ENCODE assay signal across 1 cellular context in genomic region chr15:44735482-44736260, GRCh38.
A peak's percentile ranks its signal among the peaks of the same experiment; 100 is the strongest.
TF ChIP-seq lines count a peak whose summit lies in the region.

No MANE protein-coding gene starts in this region.

TF ChIP-seq in K562, 482 proteins besides CTCF, POLR2A, EP300 and RAD21 (continued from another document and continues in another):
- TF ChIP-seq THAP12 (CRISPR knock-in tag; IDR thresholded peaks at IDR 0.05): no peak
- TF ChIP-seq, protein P1, sequence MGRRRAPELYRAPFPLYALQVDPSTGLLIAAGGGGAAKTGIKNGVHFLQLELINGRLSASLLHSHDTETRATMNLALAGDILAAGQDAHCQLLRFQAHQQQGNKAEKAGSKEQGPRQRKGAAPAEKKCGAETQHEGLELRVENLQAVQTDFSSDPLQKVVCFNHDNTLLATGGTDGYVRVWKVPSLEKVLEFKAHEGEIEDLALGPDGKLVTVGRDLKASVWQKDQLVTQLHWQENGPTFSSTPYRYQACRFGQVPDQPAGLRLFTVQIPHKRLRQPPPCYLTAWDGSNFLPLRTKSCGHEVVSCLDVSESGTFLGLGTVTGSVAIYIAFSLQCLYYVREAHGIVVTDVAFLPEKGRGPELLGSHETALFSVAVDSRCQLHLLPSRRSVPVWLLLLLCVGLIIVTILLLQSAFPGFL (CRISPR knock-in tag; IDR thresholded peaks at IDR 0.05): no peak
- TF ChIP-seq TBL1XR1 (IDR thresholded peaks at IDR 0.05; ENCODE audit: low read length in 2 of 2): peak in 1 of 2 experiments; percentile 44; a peak in 1 of 4 replicates
- TF ChIP-seq ELF2 (CRISPR knock-in tag; IDR thresholded peaks at IDR 0.05): no peak
- TF ChIP-seq HNRNPK (IDR thresholded peaks at IDR 0.05; ENCODE audit: low read depth, low read length, poor library complexity, severe bottlenecking): no peak
- TF ChIP-seq U2AF1 (optimal IDR thresholded peaks at IDR 0.05; ENCODE audit: low read depth, low read length): no peak
- TF ChIP-seq RREB1 (CRISPR knock-in tag; IDR thresholded peaks at IDR 0.05): no peak
- peak; percentile 54; the same call in 1 of the 2 replicates for TF ChIP-seq ATF7 (IDR thresholded peaks at IDR 0.05)
- TF ChIP-seq POLR3G (IDR thresholded peaks at IDR 0.05; ENCODE audit: extremely low read depth, insufficient read length, insufficient replicate concordance): no peak
- no peak for TF ChIP-seq ZNF224 (CRISPR knock-in tag; IDR thresholded peaks at IDR 0.05)
- TF ChIP-seq HNRNPL (IDR thresholded peaks at IDR 0.05; ENCODE audit: low read depth, low read length): no peak
- TF ChIP-seq ZNF586 (CRISPR knock-in tag; conservative IDR thresholded peaks at IDR 0.05): no peak
- TF ChIP-seq XRCC4 (IDR thresholded peaks at IDR 0.05; ENCODE audit: extremely low read depth, insufficient read depth, insufficient read length): no peak
- TF ChIP-seq RFX1 (IDR thresholded peaks at IDR 0.05): no peak
- TF ChIP-seq SRSF1 (IDR thresholded peaks at IDR 0.05; ENCODE audit: low read depth, low read length): no peak
- TF ChIP-seq, protein P2, sequence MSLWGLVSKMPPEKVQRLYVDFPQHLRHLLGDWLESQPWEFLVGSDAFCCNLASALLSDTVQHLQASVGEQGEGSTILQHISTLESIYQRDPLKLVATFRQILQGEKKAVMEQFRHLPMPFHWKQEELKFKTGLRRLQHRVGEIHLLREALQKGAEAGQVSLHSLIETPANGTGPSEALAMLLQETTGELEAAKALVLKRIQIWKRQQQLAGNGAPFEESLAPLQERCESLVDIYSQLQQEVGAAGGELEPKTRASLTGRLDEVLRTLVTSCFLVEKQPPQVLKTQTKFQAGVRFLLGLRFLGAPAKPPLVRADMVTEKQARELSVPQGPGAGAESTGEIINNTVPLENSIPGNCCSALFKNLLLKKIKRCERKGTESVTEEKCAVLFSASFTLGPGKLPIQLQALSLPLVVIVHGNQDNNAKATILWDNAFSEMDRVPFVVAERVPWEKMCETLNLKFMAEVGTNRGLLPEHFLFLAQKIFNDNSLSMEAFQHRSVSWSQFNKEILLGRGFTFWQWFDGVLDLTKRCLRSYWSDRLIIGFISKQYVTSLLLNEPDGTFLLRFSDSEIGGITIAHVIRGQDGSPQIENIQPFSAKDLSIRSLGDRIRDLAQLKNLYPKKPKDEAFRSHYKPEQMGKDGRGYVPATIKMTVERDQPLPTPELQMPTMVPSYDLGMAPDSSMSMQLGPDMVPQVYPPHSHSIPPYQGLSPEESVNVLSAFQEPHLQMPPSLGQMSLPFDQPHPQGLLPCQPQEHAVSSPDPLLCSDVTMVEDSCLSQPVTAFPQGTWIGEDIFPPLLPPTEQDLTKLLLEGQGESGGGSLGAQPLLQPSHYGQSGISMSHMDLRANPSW (CRISPR knock-in tag; IDR thresholded peaks at IDR 0.05): no peak
- TF ChIP-seq, protein P3, sequence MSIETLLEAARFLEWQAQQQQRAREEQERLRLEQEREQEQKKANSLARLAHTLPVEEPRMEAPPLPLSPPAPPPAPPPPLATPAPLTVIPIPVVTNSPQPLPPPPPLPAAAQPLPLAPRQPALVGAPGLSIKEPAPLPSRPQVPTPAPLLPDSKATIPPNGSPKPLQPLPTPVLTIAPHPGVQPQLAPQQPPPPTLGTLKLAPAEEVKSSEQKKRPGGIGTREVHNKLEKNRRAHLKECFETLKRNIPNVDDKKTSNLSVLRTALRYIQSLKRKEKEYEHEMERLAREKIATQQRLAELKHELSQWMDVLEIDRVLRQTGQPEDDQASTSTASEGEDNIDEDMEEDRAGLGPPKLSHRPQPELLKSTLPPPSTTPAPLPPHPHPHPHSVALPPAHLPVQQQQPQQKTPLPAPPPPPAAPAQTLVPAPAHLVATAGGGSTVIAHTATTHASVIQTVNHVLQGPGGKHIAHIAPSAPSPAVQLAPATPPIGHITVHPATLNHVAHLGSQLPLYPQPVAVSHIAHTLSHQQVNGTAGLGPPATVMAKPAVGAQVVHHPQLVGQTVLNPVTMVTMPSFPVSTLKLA (conservative IDR thresholded peaks at IDR 0.05): peak in 1 of 2 experiments; percentile 39; a peak in 1 of 4 replicates
- no peak for TF ChIP-seq ZKSCAN1 (IDR thresholded peaks at IDR 0.05; ENCODE audit: low read depth, low read length)
- no peak for TF ChIP-seq SMAD2 (IDR thresholded peaks at IDR 0.05; ENCODE audit: low read depth, low read length)
- no peak for TF ChIP-seq NR2C2 (CRISPR knock-in tag; IDR thresholded peaks at IDR 0.05)
- peak; percentile 65 for TF ChIP-seq NR2C2 (tag; IDR thresholded peaks at IDR 0.05)
- TF ChIP-seq BCLAF1 (IDR thresholded peaks at IDR 0.05; ENCODE audit: borderline replicate concordance in 1 of 2, control insufficient read depth in 1 of 2, low read depth in 2 of 2, low read length in 1 of 2): no peak
- TF ChIP-seq ZNF263 (CRISPR knock-in tag; IDR thresholded peaks at IDR 0.05; ENCODE audit: borderline replicate concordance): no peak; the same call in 1 of the 2 replicates
- no peak for TF ChIP-seq ZNF212 (CRISPR knock-in tag; IDR thresholded peaks at IDR 0.05)
- TF ChIP-seq ZFX (CRISPR knock-in tag; IDR thresholded peaks at IDR 0.05): peak; percentile 40; the same call in 1 of the 2 replicates
- TF ChIP-seq NR3C1 (CRISPR knock-in tag; IDR thresholded peaks at IDR 0.05): no peak
- TF ChIP-seq ZNF592 (IDR thresholded peaks at IDR 0.05): peak; percentile 45; the same call in 1 of the 2 replicates
- TF ChIP-seq ZNF24 (IDR thresholded peaks at IDR 0.05): no peak
- TF ChIP-seq JUND (IDR thresholded peaks at IDR 0.05; ENCODE audit: borderline replicate concordance, low read depth, low read length): peak; percentile 19; the same call in 1 of the 2 replicates
- TF ChIP-seq JUND (tag; IDR thresholded peaks at IDR 0.05; ENCODE audit: borderline replicate concordance, low read depth, low read length): no peak
- no peak for TF ChIP-seq CBX5 (IDR thresholded peaks at IDR 0.05; ENCODE audit: borderline replicate concordance, low read depth)
- TF ChIP-seq ZNF57 (CRISPR knock-in tag; IDR thresholded peaks at IDR 0.05): no peak
- TF ChIP-seq ZBTB17 (CRISPR knock-in tag; IDR thresholded peaks at IDR 0.05): no peak
- TF ChIP-seq ARID1B (IDR thresholded peaks at IDR 0.05): peak; percentile 58
